In genomic region chr13:43805071-43805468, GRCh38 we compare ENCODE assay signal across 11 cellular contexts. TPM values are rescaled to one million over a fixed set of nuclear protein-coding genes. Genes with fewer than 3 reads are reported as not detected.
DNase-seq lines count a peak whose midpoint lies in the region; ATAC-seq and TF ChIP-seq lines count a peak whose summit lies in the region.
"Had no signal": no experiment of that assay in that cellular context is flagged by ENCODE, and none has a peak within 500 bp of the region (broad histone marks: within the 10 kb centered on the region; RNA-seq: fewer than 3 reads in every experiment).

No MANE protein-coding gene starts in this region.

- H3K4me1 ChIP-seq in uterus (no peaks in the 10 kb centered on the region), Caco-2 (peaks cover 20% of the 10 kb centered on the region)
- H3K4me1 ChIP-seq: right lobe of liver had no signal

- TF ChIP-seq POLR2A in uterus (IDR thresholded peaks at IDR 0.05) = no peak

- peak; percentile 35 for DNase-seq in stimulated activated CD4-positive, alpha-beta T cell treated with anti-CD3 and anti-CD28 coated beads, Interleukin-15, amount 100 ng/mL, for 24 hours
- no peak for DNase-seq in stimulated activated CD4-positive, alpha-beta T cell treated with anti-CD3 and anti-CD28 coated beads, Interleukin-12 subunit alpha, Interleukin-12 subunit beta, amount 100 ng/mL, for 4 hours
- DNase-seq in WTC11 (ENCODE audit: low spot score) (no peak), iris pigment epithelial cell (ENCODE audit: low read depth) (peak; percentile 96), uterus (peak in 1 of 2 donors; percentile 21), CD14-positive monocyte (ENCODE audit: low spot score) (no peak), Caco-2 (no peak)
- DNase-seq: right lobe of liver had no signal

- peak overlapping the region; percentile 78; the same call in 1 of the 2 replicates for H3K27ac Mint-ChIP-seq in WTC11
- peak overlapping the region in 1 of 7 donors; percentile 1 for H3K27ac Mint-ChIP-seq in CD14-positive monocyte
- H3K27ac Mint-ChIP-seq in Caco-2 (ENCODE audit: unreplicated experiment) = no peak overlapping the region

- H3K27me3 ChIP-seq in uterus = no peaks in the 10 kb centered on the region
- no peaks in the 10 kb centered on the region for H3K27me3 ChIP-seq in Caco-2 (replicated peaks; ENCODE audit: control insufficient read depth, insufficient read depth, low read length)
- H3K27me3 ChIP-seq: adrenal gland, right lobe of liver had no signal

- intact Hi-C loops in uterus (cut with DNase I; ENCODE audit: low total_unique reads) (loop anchor here (10.0 kb wide), 1 partner anchor 720 kb away; no protein-coding TSS in a partner anchor), CD14-positive monocyte (cut with micrococcal nuclease) (loop anchor here (5.0 to 10.0 kb wide), 2 partner anchors 1210 to 1213 kb away; no protein-coding TSS in a partner anchor), Caco-2 (cut with micrococcal nuclease; ENCODE audit: unreplicated experiment) (loop anchor here (2.0 to 10.0 kb wide), 2 partner anchors 670 to 834 kb away; no protein-coding TSS in a partner anchor)

- H3K36me3 ChIP-seq in uterus = no peaks in the 10 kb centered on the region
- H3K36me3 ChIP-seq in Caco-2 (ENCODE audit: control insufficient read depth, insufficient read depth, low read length) = no peaks in the 10 kb centered on the region
- H3K36me3 ChIP-seq: adrenal gland, right lobe of liver had no signal

- H3K4me3 ChIP-seq in uterus (no peak overlapping the region), Caco-2 (ENCODE audit: low read depth, low read length) (no peak overlapping the region)
- H3K4me3 ChIP-seq: adrenal gland, right lobe of liver had no signal

- peaks cover 28% of the 10 kb centered on the region for H3K4me1 Mint-ChIP-seq in WTC11
- H3K4me1 Mint-ChIP-seq in CD14-positive monocyte = peaks cover 9% of the 10 kb centered on the region
- peaks cover 13% of the 10 kb centered on the region for H3K4me1 Mint-ChIP-seq in Caco-2 (ENCODE audit: low read depth, unreplicated experiment)

- H3K36me3 Mint-ChIP-seq in WTC11 = peaks cover 2% of the 10 kb centered on the region; the same call in 1 of the 2 replicates
- H3K36me3 Mint-ChIP-seq in CD14-positive monocyte = no peaks in the 10 kb centered on the region
- H3K36me3 Mint-ChIP-seq in Caco-2 (ENCODE audit: insufficient read depth, unreplicated experiment) = no peaks in the 10 kb centered on the region

- H3K27ac ChIP-seq in uterus = peak overlapping the region; percentile 10 to 12
- H3K27ac ChIP-seq: adrenal gland, KMS-11, right lobe of liver had no signal

- H3K27me3 Mint-ChIP-seq in WTC11 (ENCODE audit: low read depth) = no peaks in the 10 kb centered on the region
- H3K27me3 Mint-ChIP-seq in CD14-positive monocyte (ENCODE audit: low read depth in 3 of 3) = peaks cover 0 to 3% (median 2%) of the 10 kb centered on the region in 3 donors
- no peaks in the 10 kb centered on the region for H3K27me3 Mint-ChIP-seq in Caco-2 (ENCODE audit: insufficient read depth, unreplicated experiment)

- no TSS peak for BruUV-seq in Caco-2 (replicated peaks; lab: Mats Ljungman, UMichigan)

- H3K9me3 ChIP-seq in uterus (no peaks in the 10 kb centered on the region), Caco-2 (no peaks in the 10 kb centered on the region)
- H3K9me3 ChIP-seq: adrenal gland, right lobe of liver had no signal

- CTCF ChIA-PET in WTC11 (lab: Charles Lee) (interaction anchor here (0.6 to 2.5 kb wide), 17 partner anchors 12 to 929 kb away, joined by 3 to 17 read pairs (median 4); partner anchors contain the start of gene ENOX1), Caco-2 (lab: Charles Lee) (interaction anchor here (0.6 to 1.9 kb wide), 13 partner anchors 9 to 836 kb away, joined by 3 to 8 read pairs (median 4); partner anchors contain the start of gene ENOX1)

- H3K4me3 Mint-ChIP-seq in WTC11 (0 out of 2 replicates have a peak overlapping the region, but pooled peaks have one; percentile 27), CD14-positive monocyte (no peak overlapping the region), Caco-2 (ENCODE audit: unreplicated experiment) (no peak overlapping the region)

- POLR2A ChIA-PET in WTC11 (lab: Charles Lee) = no interaction called here
- POLR2A ChIA-PET in Caco-2 (lab: Charles Lee) = no interaction called here

- TF ChIP-seq CTCF in WTC11 (IDR thresholded peaks at IDR 0.05) (no peak), uterus (IDR thresholded peaks at IDR 0.05) (no peak), CD14-positive monocyte (IDR thresholded peaks at IDR 0.05) (no peak), Caco-2 (IDR thresholded peaks at IDR 0.05; ENCODE audit: insufficient read depth in 1 of 2, low read depth in 1 of 2, low read length in 1 of 2, severe bottlenecking in 1 of 2, unreplicated experiment in 1 of 2) (no peak)

- ATAC-seq in WTC11 = peak; percentile 56
- ATAC-seq in GM19328 (IDR thresholded peaks at IDR 0.05; ENCODE audit: unreplicated experiment) = no peak

- peaks cover under 1% of the 10 kb centered on the region; the same call in 1 of the 2 replicates for H3K9me3 Mint-ChIP-seq in WTC11
- no peaks in the 10 kb centered on the region for H3K9me3 Mint-ChIP-seq in CD14-positive monocyte
- no peaks in the 10 kb centered on the region for H3K9me3 Mint-ChIP-seq in Caco-2 (ENCODE audit: unreplicated experiment)

TF ChIP-seq in WTC11, 78 proteins besides CTCF, POLR2A, EP300 and RAD21 (continues in another document):
- TF ChIP-seq ZNF532 (CRISPR knock-in tag; IDR thresholded peaks at IDR 0.05; ENCODE audit: borderline replicate concordance) = no peak
- no peak for TF ChIP-seq NFYB (CRISPR knock-in tag; conservative IDR thresholded peaks at IDR 0.05; ENCODE audit: low read depth)
- TF ChIP-seq ZNF121 (CRISPR knock-in tag; IDR thresholded peaks at IDR 0.05) = no peak
- no peak for TF ChIP-seq NR3C1 (CRISPR knock-in tag; conservative IDR thresholded peaks at IDR 0.05; ENCODE audit: low read depth)
- no peak for TF ChIP-seq PRDM15 (CRISPR knock-in tag; IDR thresholded peaks at IDR 0.05)
- no peak for TF ChIP-seq USF2 (CRISPR knock-in tag; IDR thresholded peaks at IDR 0.05)

RNA-seq across cellular contexts. Expression of gene ENOX1, which starts 18.3 kb away (rescaled TPM):
- total RNA-seq in WTC11 (2021) (0.09 to 0.26 TPM (median 0.16 TPM) in 3 replicates), uterus (10 to 100 TPM in 1 of 4 donors, 1 to 10 TPM in 3; 3.6 to 18.7 (median 5.7) TPM), Caco-2 (2022) (9.1 and 10.4 TPM in 2 replicates)
- polyA plus RNA-seq in CD14-positive monocyte = under 1 TPM in 1 of 2 donors, not detected in 1; 0.04 TPM

Comparison
In these comparisons a context has a peak if more than half of its experiments do, and no peak if none do; other contexts are left out.
1. DNase-seq: peak in stimulated activated CD4-positive, alpha-beta T cell treated with anti-CD3 and anti-CD28 coated beads, Interleukin-15, amount 100 ng/mL, for 24 hours (single experiment) and iris pigment epithelial cell (single experiment); none in stimulated activated CD4-positive, alpha-beta T cell treated with anti-CD3 and anti-CD28 coated beads, Interleukin-12 subunit alpha, Interleukin-12 subunit beta, amount 100 ng/mL, for 4 hours (single experiment), WTC11 (single experiment), CD14-positive monocyte (single experiment) and Caco-2 (0 of 2).